In the genomic region with DNA sequence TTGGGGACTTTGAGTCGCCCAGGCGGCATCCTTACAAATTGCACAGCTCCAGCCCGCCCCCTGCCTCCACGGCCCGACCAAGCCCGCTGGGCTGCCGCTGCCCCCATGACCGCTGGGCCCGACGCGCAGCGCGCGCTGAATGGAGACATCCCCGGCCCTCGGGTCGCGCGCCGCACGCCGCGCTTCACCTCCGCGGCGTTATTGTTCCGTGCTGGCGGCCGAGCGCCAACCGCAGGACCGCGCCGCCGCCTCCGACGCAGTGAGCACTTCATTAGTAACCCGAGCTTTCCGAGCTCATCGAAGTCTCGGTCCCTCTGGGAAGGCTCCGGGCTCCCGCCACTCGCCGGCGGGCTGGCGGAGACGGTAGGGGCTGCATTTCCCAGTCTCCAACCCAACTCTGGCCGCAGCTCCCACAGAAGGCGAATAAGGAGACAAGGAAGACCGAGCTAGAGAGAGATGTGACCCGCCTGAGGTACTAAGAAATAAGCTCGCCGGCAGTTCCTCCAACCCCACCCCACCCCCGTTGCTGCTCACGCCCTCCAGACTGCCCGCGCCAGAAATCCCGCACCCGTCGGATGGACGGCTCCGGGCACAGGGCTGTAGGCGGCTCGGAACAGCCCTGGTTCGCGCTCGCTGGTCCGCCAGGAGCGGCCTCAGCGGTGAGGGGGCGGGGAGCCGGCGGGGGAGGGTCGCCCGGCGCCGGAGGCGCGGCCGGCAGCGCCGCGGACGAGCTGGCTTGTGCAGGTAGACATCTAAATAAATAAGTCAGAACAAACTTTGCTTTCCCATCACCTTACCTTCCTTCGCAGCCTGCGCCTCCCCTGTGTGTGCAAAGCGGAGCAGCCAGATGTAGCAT, we compare ENCODE assay signal across 8 cellular contexts. TPM values are rescaled to one million over a fixed set of nuclear protein-coding genes. Genes with fewer than 3 reads are reported as not detected.
DNase-seq lines count a peak whose midpoint lies in the region; ATAC-seq and TF ChIP-seq lines count a peak whose summit lies in the region.

No MANE protein-coding gene starts in this region.

- no peaks in the 10 kb centered on the region for H3K9me2 ChIP-seq in hepatocyte (replicated peaks; ENCODE audit: insufficient read depth)

- peaks cover 23% of the 10 kb centered on the region for H3K4me1 Mint-ChIP-seq in activated naive CD8-positive, alpha-beta T cell treated with anti-CD3 and anti-CD28 coated beads, Interleukin-2, amount 50 U/mL, for 24 hours

- peak overlapping the region; percentile 58 for H2AFZ ChIP-seq in hepatocyte

- H3K27me3 Mint-ChIP-seq in activated naive CD8-positive, alpha-beta T cell treated with anti-CD3 and anti-CD28 coated beads, Interleukin-2, amount 50 U/mL, for 24 hours, result peaks cover 59% of the 10 kb centered on the region

- 1% methylated on average over 60 of the region's 88 CpGs for WGBS in hepatocyte (ENCODE audit: low lambda C conversion rate, missing lambda C conversion rate)

- peaks cover 35% of the 10 kb centered on the region for H3K27me3 ChIP-seq in hepatocyte

- peak overlapping the region; percentile 76 for H3K27ac ChIP-seq in hepatocyte

- DNase-seq in NCI-H2196 (lab: John Stamatoyannopoulos, UW; ENCODE audit: unreplicated experiment) (peak; percentile 45), NCI-H2196 treated with DMSO at 0.1 percent for 48 hours (lab: John Stamatoyannopoulos, UW; ENCODE audit: unreplicated experiment) (no peak), NCI-H1105 (lab: John Stamatoyannopoulos, UW) (peak; percentile 73), hepatocyte (ENCODE audit: low spot score) (peak; percentile 66), posterior cingulate gyrus (peak; percentile 22 to 90 (median 43)), NOMO-1 (lab: John Stamatoyannopoulos, UW; ENCODE audit: unreplicated experiment in 2 of 2) (no peak), NOMO-1 treated with DMSO at 0.1 percent for 48 hours (lab: John Stamatoyannopoulos, UW; ENCODE audit: unreplicated experiment) (no peak)
- DNase-seq in activated naive CD8-positive, alpha-beta T cell treated with anti-CD3 and anti-CD28 coated beads, Interleukin-2, amount 50 U/mL, for 24 hours, result no peak

- no peak for TF ChIP-seq CTCF in hepatocyte (IDR thresholded peaks at IDR 0.05; ENCODE audit: poor library complexity)

- intact Hi-C loops in posterior cingulate gyrus (cut with DNase I), result no loop called here

- no peaks in the 10 kb centered on the region for H4K20me1 ChIP-seq in hepatocyte (ENCODE audit: insufficient read depth, poor library complexity, severe bottlenecking)

- no peaks in the 10 kb centered on the region for H3K36me3 Mint-ChIP-seq in activated naive CD8-positive, alpha-beta T cell treated with anti-CD3 and anti-CD28 coated beads, Interleukin-2, amount 50 U/mL, for 24 hours (ENCODE audit: low read depth)

- no peak overlapping the region for H3K27ac Mint-ChIP-seq in activated naive CD8-positive, alpha-beta T cell treated with anti-CD3 and anti-CD28 coated beads, Interleukin-2, amount 50 U/mL, for 24 hours

- H3K9me3 ChIP-seq in hepatocyte (ENCODE audit: low read depth), result no peaks in the 10 kb centered on the region

- H3K4me3 Mint-ChIP-seq in activated naive CD8-positive, alpha-beta T cell treated with anti-CD3 and anti-CD28 coated beads, Interleukin-2, amount 50 U/mL, for 24 hours, result peak overlapping the region; percentile 72

- ATAC-seq in activated naive CD8-positive, alpha-beta T cell treated with anti-CD3 and anti-CD28 coated beads, Interleukin-2, amount 50 U/mL, for 24 hours, result no peak

- H3K4me2 ChIP-seq in hepatocyte, result peak overlapping the region; percentile 83

- no peaks in the 10 kb centered on the region for H3K9me3 Mint-ChIP-seq in activated naive CD8-positive, alpha-beta T cell treated with anti-CD3 and anti-CD28 coated beads, Interleukin-2, amount 50 U/mL, for 24 hours

- no peaks in the 10 kb centered on the region for H3K4me1 ChIP-seq in hepatocyte (ENCODE audit: insufficient read depth)

- H3K4me3 ChIP-seq in hepatocyte, result peak overlapping the region; percentile 72

- no peaks in the 10 kb centered on the region for H3K36me3 ChIP-seq in hepatocyte (replicated peaks; ENCODE audit: insufficient read depth, low read depth)

- H3K79me2 ChIP-seq in hepatocyte, result peaks cover 29% of the 10 kb centered on the region

RNA-seq across cellular contexts. Expression of gene EPHA7, which starts 0.7 kb away (rescaled TPM):
- total RNA-seq in hepatocyte, result 19.2 and 20.2 TPM in 2 replicates
- polyA plus RNA-seq in hepatocyte, result 5.9 and 6.9 TPM in 2 replicates

Comparison
In these comparisons a context has a peak if more than half of its experiments do, and no peak if none do; other contexts are left out.
1. DNase-seq: peak in NCI-H2196 (single experiment), NCI-H1105 (single experiment), hepatocyte (single experiment) and posterior cingulate gyrus (10 of 10); none in NCI-H2196 treated with DMSO at 0.1 percent for 48 hours (single experiment), activated naive CD8-positive, alpha-beta T cell treated with anti-CD3 and anti-CD28 coated beads, Interleukin-2, amount 50 U/mL, for 24 hours (single experiment), NOMO-1 (0 of 2) and NOMO-1 treated with DMSO at 0.1 percent for 48 hours (single experiment).